Comparison of ENCODE assay signal across 17 cellular contexts in the genomic region with DNA sequence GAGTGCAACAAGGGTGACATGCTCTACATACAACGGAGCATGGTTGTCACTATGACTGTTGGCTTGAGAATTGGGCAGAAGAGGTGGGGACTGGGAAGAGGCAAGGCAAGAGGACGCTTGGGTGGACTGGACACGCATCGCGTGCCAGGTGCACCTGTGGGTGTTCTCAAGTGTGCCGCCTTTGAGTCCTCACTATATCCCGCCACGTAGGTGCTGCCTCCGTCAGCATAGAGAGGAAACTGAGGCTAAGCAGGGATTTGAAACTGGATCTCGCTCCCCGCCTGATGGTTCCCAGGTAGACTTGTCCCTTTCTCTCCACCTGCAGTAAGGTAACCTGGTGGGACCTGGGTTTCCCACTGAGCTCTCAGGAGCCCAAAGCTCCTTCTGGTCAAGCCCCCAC. TPM values are rescaled to one million over a fixed set of nuclear protein-coding genes. Genes with fewer than 3 reads are reported as not detected.
DNase-seq lines count a peak whose midpoint lies in the region; ATAC-seq and TF ChIP-seq lines count a peak whose summit lies in the region.
"Had no signal": no experiment of that assay in that cellular context is flagged by ENCODE, and none has a peak within 500 bp of the region (broad histone marks: within the 10 kb centered on the region; RNA-seq: fewer than 3 reads in every experiment).

No MANE protein-coding gene starts in this region.

- DNase-seq in A673 (ENCODE audit: low spot score) (no peak), islet precursor cell (peak; percentile 43), spleen (peak; percentile 32), CD1c-positive myeloid dendritic cell (ENCODE audit: extremely low spot score) (no peak), NOMO-1 treated with dmso at 0.1 percent for 144 hours (lab: John Stamatoyannopoulos, UW; ENCODE audit: unreplicated experiment) (no peak), nucleus accumbens (lab: John Stamatoyannopoulos, UW) (no peak), substantia nigra (lab: John Stamatoyannopoulos, UW) (no peak)
- DNase-seq in activated CD8-positive, alpha-beta memory T cell treated with anti-CD3 and anti-CD28 coated beads, Interleukin-2, amount 10 ng/mL, durations not matched to agents 7 days and 5 days = peak; percentile 23
- DNase-seq: 8988T; C1 segment of cervical spinal cord; CD4-positive, alpha-beta memory T cell; DND-41; GDM1; GOT3; H9 had no signal

- peaks cover 56% of the 10 kb centered on the region for H3K4me1 ChIP-seq in A673 (ENCODE audit: insufficient read depth, low read length, poor library complexity, severe bottlenecking)
- H3K4me1 ChIP-seq in spleen = no peaks in the 10 kb centered on the region

- no peak overlapping the region for H3K27ac Mint-ChIP-seq in activated CD8-positive, alpha-beta memory T cell treated with anti-CD3 and anti-CD28 coated beads, Interleukin-2, amount 10 ng/mL, durations not matched to agents 7 days and 5 days
- H3K27ac Mint-ChIP-seq: B cell, H9 had no signal

- H3K9me3 Mint-ChIP-seq in activated CD8-positive, alpha-beta memory T cell treated with anti-CD3 and anti-CD28 coated beads, Interleukin-2, amount 10 ng/mL, durations not matched to agents 7 days and 5 days (ENCODE audit: low read depth) = no peaks in the 10 kb centered on the region
- H3K9me3 Mint-ChIP-seq: H9 had no signal

- H3K36me3 ChIP-seq in A673 (ENCODE audit: insufficient read depth, low read length, poor library complexity, severe bottlenecking) = no peaks in the 10 kb centered on the region
- H3K36me3 ChIP-seq in spleen = no peaks in the 10 kb centered on the region

- no TSS peak for BruUV-seq in A673 (replicated peaks; lab: Mats Ljungman, UMichigan)

- H3K4me3 ChIP-seq in A673 (ENCODE audit: low read depth, low read length, poor library complexity, severe bottlenecking) = no peak overlapping the region
- no peak overlapping the region for H3K4me3 ChIP-seq in spleen

- H3K4me1 Mint-ChIP-seq in activated CD8-positive, alpha-beta memory T cell treated with anti-CD3 and anti-CD28 coated beads, Interleukin-2, amount 10 ng/mL, durations not matched to agents 7 days and 5 days = no peaks in the 10 kb centered on the region
- H3K4me1 Mint-ChIP-seq: B cell; CD4-positive, alpha-beta memory T cell had no signal

- no peaks in the 10 kb centered on the region for H3K9me3 ChIP-seq in A673 (ENCODE audit: low read depth, low read length, poor library complexity, severe bottlenecking)
- H3K9me3 ChIP-seq in spleen = no peaks in the 10 kb centered on the region

- H3K27me3 ChIP-seq in A673 (replicated peaks; ENCODE audit: insufficient read depth, low read depth, low read length, poor library complexity) = no peaks in the 10 kb centered on the region
- H3K27me3 ChIP-seq in spleen (replicated peaks in 1 of 7) = peaks cover 0 to 23% (median 0%) of the 10 kb centered on the region in 7 donors

- 87 to 94% (median 91%) methylated on average over 11 of the region's 11 CpGs for WGBS in spleen, 5 donors

- H3K27me3 Mint-ChIP-seq in activated CD8-positive, alpha-beta memory T cell treated with anti-CD3 and anti-CD28 coated beads, Interleukin-2, amount 10 ng/mL, durations not matched to agents 7 days and 5 days = no peaks in the 10 kb centered on the region

- H3K4me3 Mint-ChIP-seq in activated CD8-positive, alpha-beta memory T cell treated with anti-CD3 and anti-CD28 coated beads, Interleukin-2, amount 10 ng/mL, durations not matched to agents 7 days and 5 days = no peak overlapping the region
- H3K4me3 Mint-ChIP-seq: B cell; CD4-positive, alpha-beta memory T cell; H9 had no signal

- no peak for TF ChIP-seq POLR2A in spleen (IDR thresholded peaks at IDR 0.05)

- CTCF ChIA-PET in A673 (lab: Charles Lee) = no interaction called here
- CTCF ChIA-PET in activated CD8-positive, alpha-beta memory T cell treated with anti-CD3 and anti-CD28 coated beads, Interleukin-2, amount 10 ng/mL, durations not matched to agents 7 days and 5 days (lab: Charles Lee) = no interaction called here

- no peak for ATAC-seq in activated CD8-positive, alpha-beta memory T cell treated with anti-CD3 and anti-CD28 coated beads, Interleukin-2, amount 10 ng/mL, durations not matched to agents 7 days and 5 days

- no peaks in the 10 kb centered on the region for H3K36me3 Mint-ChIP-seq in activated CD8-positive, alpha-beta memory T cell treated with anti-CD3 and anti-CD28 coated beads, Interleukin-2, amount 10 ng/mL, durations not matched to agents 7 days and 5 days
- H3K36me3 Mint-ChIP-seq: CD4-positive, alpha-beta memory T cell had no signal

- TF ChIP-seq CTCF in A673 (conservative IDR thresholded peaks at IDR 0.05; ENCODE audit: low read depth, low read length) (no peak), spleen (IDR thresholded peaks at IDR 0.05 in 8 of 11, conservative IDR thresholded peaks at IDR 0.05 in 3 of 11) (no peak)

- intact Hi-C loops in A673 (cut with micrococcal nuclease; ENCODE audit: unreplicated experiment) = no loop called here
- intact Hi-C loops in spleen (cut with DNase I; ENCODE audit: low total_unique reads) = no loop called here

- POLR2A ChIA-PET in A673 (lab: Charles Lee; ENCODE audit: low non-redundant PET) = no interaction called here

- H3K27ac ChIP-seq in A673 (ENCODE audit: low read depth, low read length, poor library complexity, severe bottlenecking) (peak overlapping the region; percentile 94), spleen (no peak overlapping the region), substantia nigra (ENCODE audit: low read depth, low read length, poor library complexity, severe bottlenecking) (no peak overlapping the region)
- H3K27ac ChIP-seq: HL-60 had no signal

RNA-seq across cellular contexts. Expression of a gene that starts 27.2 kb away (rescaled TPM):
- total RNA-seq in A673 (2021) = 49.7 and 50.7 TPM in 2 replicates
- total RNA-seq in activated CD8-positive, alpha-beta memory T cell treated with anti-CD3 and anti-CD28 coated beads, Interleukin-2, amount 10 ng/mL, durations not matched to agents 7 days and 5 days = under 1 TPM; 0.16 to 0.61 TPM
- total RNA-seq in spleen = 10 to 100 TPM in 5 of 7 donors, 1 to 10 TPM in 2; 8.4 to 19.9 (median 12.8) TPM
- 1 to 10 TPM; 2.0 to 4.8 (median 3.3) TPM for polyA plus RNA-seq in spleen

Comparison
In these comparisons a context has a peak if more than half of its experiments do, and no peak if none do; other contexts are left out.
1. DNase-seq: peak in activated CD8-positive, alpha-beta memory T cell treated with anti-CD3 and anti-CD28 coated beads, Interleukin-2, amount 10 ng/mL, durations not matched to agents 7 days and 5 days (single experiment), islet precursor cell (single experiment) and spleen (single experiment); none in A673 (single experiment), CD1c-positive myeloid dendritic cell (single experiment), NOMO-1 treated with dmso at 0.1 percent for 144 hours (single experiment), nucleus accumbens (0 of 56) and substantia nigra (0 of 49).
2. RNA of a gene that starts 27.2 kb away (total RNA-seq): 49.7 to 50.7 TPM in A673 and 8.4 to 19.9 TPM in spleen; 0.16 to 0.61 TPM in activated CD8-positive, alpha-beta memory T cell treated with anti-CD3 and anti-CD28 coated beads, Interleukin-2, amount 10 ng/mL, durations not matched to agents 7 days and 5 days; every median in the first group is over 4 times any median in the second.